15 cellular contexts compared by ENCODE assay signal in genomic region chr5:42719034-42719433, GRCh38. TPM values are rescaled to one million over a fixed set of nuclear protein-coding genes. Genes with fewer than 3 reads are reported as not detected.
A peak's percentile ranks its signal among the peaks of the same experiment; 100 is the strongest.
DNase-seq lines count a peak whose midpoint lies in the region; ATAC-seq and TF ChIP-seq lines count a peak whose summit lies in the region.
"Had no signal": no experiment of that assay in that cellular context is flagged by ENCODE, and none has a peak within 500 bp of the region (broad histone marks: within the 10 kb centered on the region; RNA-seq: fewer than 3 reads in every experiment).

No MANE protein-coding gene starts in this region.

- intact Hi-C loops in heart left ventricle (cut with DNase I), result no loop called here

- no peaks in the 10 kb centered on the region for H3K9me3 ChIP-seq in heart left ventricle
- H3K9me3 ChIP-seq: psoas muscle, stomach had no signal

- in situ Hi-C loops in GM13977 (cut with MboI; ENCODE audit: low pct_unique_long_range_greater_than_20kb, low sequenced_read_pairs, unreplicated experiment), result no loop called here

- no peak overlapping the region for H3K27ac ChIP-seq in foreskin keratinocyte
- H3K27ac ChIP-seq in heart left ventricle, result no peak overlapping the region
- H3K27ac ChIP-seq: psoas muscle, stomach had no signal

- no peak for TF ChIP-seq POLR2A in heart left ventricle (IDR thresholded peaks at IDR 0.05)

- ATAC-seq in GM18511 (IDR thresholded peaks at IDR 0.05; ENCODE audit: unreplicated experiment), result peak; percentile 9
- peak; percentile 19 for ATAC-seq in GM21825 (IDR thresholded peaks at IDR 0.05; ENCODE audit: unreplicated experiment)
- peak; percentile 24 for ATAC-seq in foreskin keratinocyte
- no peak for ATAC-seq in heart left ventricle
- ATAC-seq in HG03520 (IDR thresholded peaks at IDR 0.05; ENCODE audit: unreplicated experiment), result no peak

- no peak overlapping the region for H3K4me3 ChIP-seq in heart left ventricle
- H3K4me3 ChIP-seq: psoas muscle, stomach had no signal

- 78 to 91% (median 86%) methylated on average over 2 of the region's 2 CpGs for WGBS in heart left ventricle, 4 donors

- no peaks in the 10 kb centered on the region for H3K4me1 ChIP-seq in foreskin keratinocyte
- H3K4me1 ChIP-seq in heart left ventricle, result peaks cover 0 to 9% (median 0%) of the 10 kb centered on the region in 12 donors
- H3K4me1 ChIP-seq: psoas muscle, stomach had no signal

- H3K27me3 ChIP-seq in foreskin keratinocyte, result no peaks in the 10 kb centered on the region
- H3K27me3 ChIP-seq in heart left ventricle, result no peaks in the 10 kb centered on the region
- H3K27me3 ChIP-seq: stomach had no signal

- DNase-seq in M059J (ENCODE audit: low read depth), result peak; percentile 24
- DNase-seq in foreskin keratinocyte, result no peak
- no peak for DNase-seq in GM13977 (ENCODE audit: low spot score)
- no peak for DNase-seq in heart left ventricle
- DNase-seq in NCI-H446 (lab: John Stamatoyannopoulos, UW), result no peak
- DNase-seq: activated B cell treated with CpG ODN at 0.5 μM for 24 hours, caudate nucleus, GDM1, NCI-H1048, NCI-H524, psoas muscle, stomach had no signal

- no peak for TF ChIP-seq CTCF in foreskin keratinocyte (conservative IDR thresholded peaks at IDR 0.05)
- no peak for TF ChIP-seq CTCF in GM13977 (IDR thresholded peaks at IDR 0.05; ENCODE audit: extremely low read depth, insufficient read depth, missing control alignments)
- no peak for TF ChIP-seq CTCF in heart left ventricle (IDR thresholded peaks at IDR 0.05)

- H3K36me3 ChIP-seq in heart left ventricle, result peaks cover 0 to 17% (median 9%) of the 10 kb centered on the region in 9 donors

RNA-seq across cellular contexts. Expression of gene CCDC152, which starts 37.6 kb away (rescaled TPM):
- 1.6 and 3.0 TPM in 2 replicates for total RNA-seq in M059J (2014; rRNA removed; shearing (Covaris generic))
- total RNA-seq in foreskin keratinocyte (2.0 and 2.8 TPM in 2 replicates), heart left ventricle (1 to 10 TPM in 5 of 9 donors, under 1 TPM in 4; 0.32 to 3.2 (median 1.0) TPM)
- polyA plus RNA-seq in foreskin keratinocyte (1.2 and 1.8 TPM in 2 replicates), heart left ventricle (under 1 TPM; 0.42 to 0.71 TPM)

Comparison
In these comparisons a context has a peak if more than half of its experiments do, and no peak if none do; other contexts are left out.
1. ATAC-seq: peak in GM18511 (single experiment), GM21825 (single experiment) and foreskin keratinocyte (single experiment); none in heart left ventricle (0 of 4) and HG03520 (single experiment).